In the genomic region with DNA sequence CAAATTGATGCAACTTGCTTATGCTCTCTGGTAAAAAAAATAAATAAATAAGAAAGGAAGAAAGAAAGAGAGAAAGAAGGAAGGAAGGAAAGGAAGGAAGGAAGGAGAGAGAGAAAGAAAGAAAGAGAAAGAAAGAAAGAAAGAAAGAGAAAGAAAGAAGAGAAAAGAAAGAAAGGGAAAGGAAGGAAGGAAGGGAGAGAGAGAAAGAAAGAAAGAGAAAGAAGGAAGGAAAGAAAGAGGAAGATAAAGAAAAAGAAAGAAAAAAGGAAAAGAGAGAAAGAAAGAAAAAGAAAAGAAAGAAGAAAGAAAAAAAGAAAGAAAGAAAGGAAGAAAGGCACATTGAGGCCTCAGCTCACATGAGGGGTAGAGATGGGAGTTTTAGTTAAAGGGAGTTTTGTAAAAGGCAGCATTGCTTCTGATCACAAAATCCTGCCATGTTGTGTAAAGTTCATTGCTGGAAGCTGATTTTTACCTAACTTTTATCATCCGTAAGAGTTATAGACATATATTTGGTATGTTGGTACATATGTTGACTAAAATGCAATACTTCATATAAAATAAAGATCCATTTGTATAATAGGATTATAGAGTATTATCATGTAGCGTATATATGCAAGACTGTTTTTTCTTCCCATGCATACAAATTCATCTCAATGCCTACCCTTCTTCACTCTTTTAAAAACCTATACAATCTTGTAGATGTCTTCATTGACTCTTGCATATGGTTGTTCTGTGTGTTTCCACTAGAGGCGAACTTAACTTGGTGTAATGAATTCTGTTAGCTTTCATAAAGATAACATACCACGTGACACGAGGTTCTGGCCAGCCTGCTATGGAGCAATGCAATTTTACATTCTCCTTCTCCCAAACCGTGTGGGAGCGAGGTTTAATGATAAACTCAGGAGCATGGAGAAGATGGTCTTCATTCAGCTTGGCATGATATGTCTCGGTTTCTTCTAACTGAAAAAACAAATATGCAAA, we compare ENCODE assay signal across 13 cellular contexts. TPM values are rescaled to one million over a fixed set of nuclear protein-coding genes. Genes with fewer than 3 reads are reported as not detected.
A peak's percentile ranks its signal among the peaks of the same experiment; 100 is the strongest.
DNase-seq lines count a peak whose midpoint lies in the region; ATAC-seq and TF ChIP-seq lines count a peak whose summit lies in the region.
"Had no signal": no experiment of that assay in that cellular context is flagged by ENCODE, and none has a peak within 500 bp of the region (broad histone marks: within the 10 kb centered on the region; RNA-seq: fewer than 3 reads in every experiment).

No MANE protein-coding gene starts in this region.

- CTCF ChIA-PET in SK-N-SH (lab: Yijun Ruan, JAX): interaction anchor here (0.6 to 1.7 kb wide), 4 partner anchors 8 to 521 kb away, joined by 3 to 7 read pairs (median 4); no protein-coding TSS in a partner anchor

- intact Hi-C loops in left cardiac atrium (cut with DNase I): loop anchor here in 1 of 2 donors (5.0 kb wide), 2 partner anchors 35 to 60 kb away; a partner anchor contains a TSS
- intact Hi-C loops in esophagus squamous epithelium (cut with DNase I): no loop called here

- H3K79me2 ChIP-seq in SK-N-SH (ENCODE audit: insufficient read depth): no peaks in the 10 kb centered on the region

- H3K36me3 ChIP-seq in SK-N-SH (replicated peaks in 1 of 2; ENCODE audit: control insufficient read depth in 1 of 2, insufficient read depth in 2 of 2, low read length in 1 of 2): no peaks in the 10 kb centered on the region
- H3K36me3 ChIP-seq in esophagus squamous epithelium: no peaks in the 10 kb centered on the region

- H3K27me3 ChIP-seq in SK-N-SH (ENCODE audit: insufficient read depth) (no peaks in the 10 kb centered on the region), esophagus squamous epithelium (no peaks in the 10 kb centered on the region)

- POLR2A ChIA-PET in SK-N-SH (lab: Yijun Ruan, JAX): no interaction called here
- POLR2A ChIA-PET in naive thymus-derived CD8-positive, alpha-beta T cell (lab: Charles Lee): no interaction called here

- H3K4me1 ChIP-seq in SK-N-SH (ENCODE audit: control insufficient read depth in 1 of 2, insufficient read depth in 2 of 2, low read depth in 1 of 2, low read length in 1 of 2): no peaks in the 10 kb centered on the region
- no peaks in the 10 kb centered on the region for H3K4me1 ChIP-seq in esophagus squamous epithelium

- H3K9ac ChIP-seq in SK-N-SH: no peak overlapping the region

- H3K4me2 ChIP-seq in SK-N-SH: no peak overlapping the region

- no peaks in the 10 kb centered on the region for H3K9me3 ChIP-seq in SK-N-SH
- no peaks in the 10 kb centered on the region for H3K9me3 ChIP-seq in esophagus squamous epithelium

- no peak for TF ChIP-seq RAD21 in SK-N-SH (IDR thresholded peaks at IDR 0.05; ENCODE audit: low read length)

- WGBS in SK-N-SH (ENCODE audit: low lambda C conversion rate): 77% methylated on average over 8 of the region's 8 CpGs
- 86 to 87% methylated on average over 8 of the region's 8 CpGs for WGBS in esophagus squamous epithelium, 2 donors

- no peak overlapping the region for H3K4me3 Mint-ChIP-seq in HFFc6
- no peak overlapping the region for H3K4me3 Mint-ChIP-seq in naive thymus-derived CD8-positive, alpha-beta T cell
- no peak overlapping the region for H3K4me3 Mint-ChIP-seq in activated T-cell treated with anti-CD3 and anti-CD28 coated beads, Interleukin-2, amount 50 U/mL, for 72 hours
- H3K4me3 Mint-ChIP-seq: IgD-negative memory B cell had no signal

- DNase-seq in HFFc6 (no peak), SK-N-SH (peak; percentile 23), left cardiac atrium (peak; percentile 28), esophagus squamous epithelium (lab: John Stamatoyannopoulos, UW) (no peak), glomerular visceral epithelial cell (ENCODE audit: extremely low spot score) (no peak)
- no peak for DNase-seq in naive thymus-derived CD8-positive, alpha-beta T cell
- no peak for DNase-seq in activated T-cell treated with anti-CD3 and anti-CD28 coated beads, Interleukin-2, amount 50 U/mL, for 72 hours
- DNase-seq: amygdala, GOT3, midbrain, NCI-H2029 had no signal

- H3K27ac Mint-ChIP-seq in HFFc6: no peak overlapping the region
- peak overlapping the region in 2 of 10 donors; percentile 6 to 80 for H3K27ac Mint-ChIP-seq in naive thymus-derived CD8-positive, alpha-beta T cell
- no peak overlapping the region for H3K27ac Mint-ChIP-seq in activated T-cell treated with anti-CD3 and anti-CD28 coated beads, Interleukin-2, amount 50 U/mL, for 72 hours
- H3K27ac Mint-ChIP-seq: IgD-negative memory B cell had no signal

- no peaks in the 10 kb centered on the region for H3K4me1 Mint-ChIP-seq in HFFc6 (ENCODE audit: low read depth)
- no peaks in the 10 kb centered on the region for H3K4me1 Mint-ChIP-seq in naive thymus-derived CD8-positive, alpha-beta T cell
- no peaks in the 10 kb centered on the region for H3K4me1 Mint-ChIP-seq in activated T-cell treated with anti-CD3 and anti-CD28 coated beads, Interleukin-2, amount 50 U/mL, for 72 hours (ENCODE audit: low read depth)

- TF ChIP-seq EP300 in SK-N-SH (IDR thresholded peaks at IDR 0.05; ENCODE audit: borderline replicate concordance in 1 of 2, low read depth in 1 of 2, low read length in 1 of 2): no peak

- peak; percentile 53 to 71 for ATAC-seq in left cardiac atrium
- no peak for ATAC-seq in naive thymus-derived CD8-positive, alpha-beta T cell
- no peak for ATAC-seq in activated T-cell treated with anti-CD3 and anti-CD28 coated beads, Interleukin-2, amount 50 U/mL, for 72 hours (replicated peaks in 1 of 2)

- H3K36me3 Mint-ChIP-seq in HFFc6 (ENCODE audit: low read depth): no peaks in the 10 kb centered on the region
- H3K36me3 Mint-ChIP-seq in naive thymus-derived CD8-positive, alpha-beta T cell: peaks cover 0 to 66% (median 18%) of the 10 kb centered on the region in 3 donors
- H3K36me3 Mint-ChIP-seq in activated T-cell treated with anti-CD3 and anti-CD28 coated beads, Interleukin-2, amount 50 U/mL, for 72 hours (ENCODE audit: insufficient read depth in 2 of 2): no peaks in the 10 kb centered on the region

- H3K9me2 ChIP-seq in SK-N-SH: no peaks in the 10 kb centered on the region

- H3K9me3 Mint-ChIP-seq in HFFc6: no peaks in the 10 kb centered on the region
- no peaks in the 10 kb centered on the region for H3K9me3 Mint-ChIP-seq in naive thymus-derived CD8-positive, alpha-beta T cell
- H3K9me3 Mint-ChIP-seq in activated T-cell treated with anti-CD3 and anti-CD28 coated beads, Interleukin-2, amount 50 U/mL, for 72 hours: no peaks in the 10 kb centered on the region
- H3K9me3 Mint-ChIP-seq: IgD-negative memory B cell had no signal

- TF ChIP-seq POLR2A in esophagus squamous epithelium (IDR thresholded peaks at IDR 0.05): no peak

- peak; percentile 39 for TF ChIP-seq CTCF in C4-2B (conservative IDR thresholded peaks at IDR 0.05)
- peak; percentile 23; the same call in 1 of the 2 replicates for TF ChIP-seq CTCF in HFFc6 (IDR thresholded peaks at IDR 0.05)
- no peak for TF ChIP-seq CTCF in SK-N-SH (IDR thresholded peaks at IDR 0.05)
- no peak for TF ChIP-seq CTCF in esophagus squamous epithelium (IDR thresholded peaks at IDR 0.05)

- H3K4me3 ChIP-seq in SK-N-SH (ENCODE audit: low read depth in 2 of 2, low read length in 1 of 2) (no peak overlapping the region), esophagus squamous epithelium (no peak overlapping the region)

- peaks cover 22% of the 10 kb centered on the region; the same call in 1 of the 2 replicates for H3K27me3 Mint-ChIP-seq in HFFc6 (ENCODE audit: insufficient read depth)
- no peaks in the 10 kb centered on the region for H3K27me3 Mint-ChIP-seq in naive thymus-derived CD8-positive, alpha-beta T cell
- no peaks in the 10 kb centered on the region for H3K27me3 Mint-ChIP-seq in activated T-cell treated with anti-CD3 and anti-CD28 coated beads, Interleukin-2, amount 50 U/mL, for 72 hours (ENCODE audit: low read depth)
- H3K27me3 Mint-ChIP-seq: IgD-negative memory B cell had no signal

- H2AFZ ChIP-seq in SK-N-SH (ENCODE audit: low read depth): no peak overlapping the region

- no peaks in the 10 kb centered on the region for H3F3A ChIP-seq in SK-N-SH (replicated peaks; ENCODE audit: insufficient read depth)

- no peak overlapping the region for H3K27ac ChIP-seq in C4-2B
- no peak overlapping the region for H3K27ac ChIP-seq in SK-N-SH (ENCODE audit: low read depth in 2 of 2, low read length in 1 of 2)
- H3K27ac ChIP-seq in esophagus squamous epithelium: no peak overlapping the region

- no peaks in the 10 kb centered on the region for H4K20me1 ChIP-seq in SK-N-SH (ENCODE audit: insufficient read depth)

TF ChIP-seq in SK-N-SH, 30 proteins besides CTCF, POLR2A, EP300 and RAD21:
- TF ChIP-seq SIN3A (IDR thresholded peaks at IDR 0.05; ENCODE audit: borderline replicate concordance, low read depth, low read length) (no peak), FOXM1 (IDR thresholded peaks at IDR 0.05; ENCODE audit: low read depth) (no peak), GABPA (IDR thresholded peaks at IDR 0.05; ENCODE audit: low read depth) (no peak), CHD2 (IDR thresholded peaks at IDR 0.05; ENCODE audit: low read length, partially characterized antibody) (no peak), TEAD4 (IDR thresholded peaks at IDR 0.05; ENCODE audit: borderline replicate concordance, insufficient read depth) (no peak), GATA2 (CRISPR knock-in tag; IDR thresholded peaks at IDR 0.05) (no peak)
- TF ChIP-seq, protein P1, sequence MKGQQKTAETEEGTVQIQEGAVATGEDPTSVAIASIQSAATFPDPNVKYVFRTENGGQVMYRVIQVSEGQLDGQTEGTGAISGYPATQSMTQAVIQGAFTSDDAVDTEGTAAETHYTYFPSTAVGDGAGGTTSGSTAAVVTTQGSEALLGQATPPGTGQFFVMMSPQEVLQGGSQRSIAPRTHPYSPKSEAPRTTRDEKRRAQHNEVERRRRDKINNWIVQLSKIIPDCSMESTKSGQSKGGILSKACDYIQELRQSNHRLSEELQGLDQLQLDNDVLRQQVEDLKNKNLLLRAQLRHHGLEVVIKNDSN (IDR thresholded peaks at IDR 0.05; ENCODE audit: borderline replicate concordance, low read depth): peak; percentile 39; the same call in 1 of the 2 replicates

RNA-seq across cellular contexts. Expression of a gene that starts 32.8 kb away (rescaled TPM):
- under 1 TPM in 4 of 6 experiments, not detected in 2; 0.03 to 0.14 (median 0.06) TPM for total RNA-seq in HFFc6 (2021; fragmentation: NEBNext Ultra II Directional; extraction: Animal tissue kit (Norgen Biotek cat#: 25700))
- 0.07 and 0.08 TPM in 2 replicates for polyA plus RNA-seq in SK-N-SH (2012; rRNA removed)
- 0.13 and 0.18 TPM in 2 replicates for polyA plus RNA-seq in SK-N-SH (2012; cell fraction: cytosol; rRNA removed)
- polyA plus RNA-seq in SK-N-SH (2012; cell fraction: nucleus; rRNA removed): 0.20 and 0.21 TPM in 2 replicates
- total RNA-seq in left cardiac atrium: 100 to 1,000 TPM; 263 to 351 TPM
- total RNA-seq in naive thymus-derived CD8-positive, alpha-beta T cell: 1 to 10 TPM; 5.5 to 5.6 TPM
- polyA plus RNA-seq in naive thymus-derived CD8-positive, alpha-beta T cell: 1 to 10 TPM in 1 of 3 donors, under 1 TPM in 2; 0.52 to 1.5 (median 0.88) TPM
- total RNA-seq in esophagus squamous epithelium: 1 to 10 TPM in 1 of 4 donors, under 1 TPM in 3; 0.23 to 2.5 (median 0.52) TPM
- 1 to 10 TPM in 1 of 2 donors, under 1 TPM in 1; 0.39 to 1.1 TPM for total RNA-seq in activated T-cell treated with anti-CD3 and anti-CD28 coated beads, Interleukin-2, amount 50 U/mL, for 72 hours

Comparison
In these comparisons a context has a peak if more than half of its experiments do, and no peak if none do; other contexts are left out.
1. CTCF ChIP-seq: peak in C4-2B (single experiment) and HFFc6 (single experiment); none in SK-N-SH (single experiment) and esophagus squamous epithelium (0 of 6).
2. DNase-seq: peak in SK-N-SH (single experiment) and left cardiac atrium (single experiment); none in HFFc6 (single experiment), naive thymus-derived CD8-positive, alpha-beta T cell (0 of 10), esophagus squamous epithelium (single experiment), glomerular visceral epithelial cell (single experiment) and activated T-cell treated with anti-CD3 and anti-CD28 coated beads, Interleukin-2, amount 50 U/mL, for 72 hours (0 of 2).
3. ATAC-seq: peak in left cardiac atrium (2 of 2); none in naive thymus-derived CD8-positive, alpha-beta T cell (0 of 2) and activated T-cell treated with anti-CD3 and anti-CD28 coated beads, Interleukin-2, amount 50 U/mL, for 72 hours (0 of 2).
4. RNA of a gene that starts 32.8 kb away (total RNA-seq): 263 to 351 TPM in left cardiac atrium; 5.5 to 5.6 TPM in naive thymus-derived CD8-positive, alpha-beta T cell, 0.39 to 1.1 TPM in activated T-cell treated with anti-CD3 and anti-CD28 coated beads, Interleukin-2, amount 50 U/mL, for 72 hours, 0.23 to 2.5 TPM in esophagus squamous epithelium and 0.03 to 0.14 TPM in HFFc6; every median in the first group is over 10 times any median in the second.